Comparison of ENCODE assay signal across 34 cellular contexts in genomic region chr4:71630783-71631182, GRCh38.
"Had no signal": no experiment of that assay in that cellular context is flagged by ENCODE, and none has a peak within 500 bp of the region (broad histone marks: within the 10 kb centered on the region; RNA-seq: fewer than 3 reads in every experiment).

No MANE protein-coding gene starts in this region.

- H3K9me3 ChIP-seq: ascending aorta, MG63 had no signal

- H3K27me3 Mint-ChIP-seq: activated CD4-positive, alpha-beta T cell treated with anti-CD3 and anti-CD28 coated beads, Interleukin-2, amount 10 ng/mL, durations not matched to agents 24 days and 14 days; activated CD8-positive, alpha-beta T cell treated with anti-CD3 and anti-CD28 coated beads for 36 hours; activated naive CD8-positive, alpha-beta T cell treated with anti-CD3 and anti-CD28 coated beads for 36 hours; activated T-helper 17 cell treated with anti-CD3 and anti-CD28 coated beads, Interleukin-2, amount 50 U/mL, for 72 hours had no signal

- H3K4me3 ChIP-seq: ascending aorta, MG63, Peyer's patch had no signal

- H3K27ac Mint-ChIP-seq: activated CD4-positive, alpha-beta T cell treated with anti-CD3 and anti-CD28 coated beads, Interleukin-2, amount 10 ng/mL, durations not matched to agents 24 days and 14 days; activated CD8-positive, alpha-beta T cell treated with anti-CD3 and anti-CD28 coated beads for 36 hours; activated naive CD8-positive, alpha-beta T cell treated with anti-CD3 and anti-CD28 coated beads for 36 hours; activated T-cell treated with anti-CD3 and anti-CD28 coated beads, Interleukin-2, amount 50 U/mL, for 72 hours; activated T-helper 17 cell treated with anti-CD3 and anti-CD28 coated beads, Interleukin-2, amount 50 U/mL, for 72 hours had no signal

- H3K27me3 ChIP-seq: ascending aorta, MG63, Peyer's patch had no signal

- H3K36me3 ChIP-seq: ascending aorta, MG63, Peyer's patch had no signal

- H3K4me1 ChIP-seq: ascending aorta, Peyer's patch had no signal

- ATAC-seq: activated CD8-positive, alpha-beta T cell treated with anti-CD3 and anti-CD28 coated beads for 36 hours; activated T-cell treated with anti-CD3 and anti-CD28 coated beads, Interleukin-2, amount 50 U/mL, for 72 hours; activated T-helper 17 cell treated with anti-CD3 and anti-CD28 coated beads, Interleukin-2, amount 50 U/mL, for 72 hours; Right ventricle myocardium inferior; SK-N-SH treated with all-trans-retinoic acid at 6 μM for 48 hours had no signal

- H3K4me1 Mint-ChIP-seq: activated CD4-positive, alpha-beta T cell treated with anti-CD3 and anti-CD28 coated beads, Interleukin-2, amount 10 ng/mL, durations not matched to agents 24 days and 14 days; activated T-helper 17 cell treated with anti-CD3 and anti-CD28 coated beads, Interleukin-2, amount 50 U/mL, for 72 hours had no signal

- H3K27ac ChIP-seq: ascending aorta, Peyer's patch had no signal

- H3K4me3 Mint-ChIP-seq: activated CD4-positive, alpha-beta T cell treated with anti-CD3 and anti-CD28 coated beads, Interleukin-2, amount 10 ng/mL, durations not matched to agents 24 days and 14 days; activated CD8-positive, alpha-beta T cell treated with anti-CD3 and anti-CD28 coated beads for 36 hours; activated naive CD8-positive, alpha-beta T cell treated with anti-CD3 and anti-CD28 coated beads for 36 hours; activated T-cell treated with anti-CD3 and anti-CD28 coated beads, Interleukin-2, amount 50 U/mL, for 72 hours; activated T-helper 17 cell treated with anti-CD3 and anti-CD28 coated beads, Interleukin-2, amount 50 U/mL, for 72 hours had no signal

- H3K36me3 Mint-ChIP-seq: activated naive CD8-positive, alpha-beta T cell treated with anti-CD3 and anti-CD28 coated beads for 36 hours had no signal

- DNase-seq: activated CD4-positive, alpha-beta T cell treated with anti-CD3 and anti-CD28 coated beads, Interleukin-2, amount 10 ng/mL, durations not matched to agents 24 days and 14 days; activated CD4-positive, alpha-beta T cell treated with anti-CD3 and anti-CD28 coated beads, Interleukin-2, amount 50 U/mL, for 4 hours; activated CD8-positive, alpha-beta T cell treated with anti-CD3 and anti-CD28 coated beads for 36 hours; activated effector memory CD4-positive, alpha-beta T cell treated with anti-CD3 and anti-CD28 coated beads, Interleukin-2, amount 50 U/mL, for 16 hours; activated naive CD4-positive, alpha-beta T cell; activated naive CD4-positive, alpha-beta T cell treated with anti-CD3 and anti-CD28 coated beads, Interleukin-2, amount 50 U/mL, for 16 hours; activated naive CD8-positive, alpha-beta T cell treated with anti-CD3 and anti-CD28 coated beads for 36 hours; activated T-cell treated with anti-CD3 and anti-CD28 coated beads, Interleukin-2, amount 50 U/mL, for 1 hour; activated T-cell treated with anti-CD3 and anti-CD28 coated beads, Interleukin-2, amount 50 U/mL, for 72 hours; amniotic stem cell; caudate nucleus; cerebellar nuclear complex; Karpas-422; KBM-7; MG63; NCI-H1048; NCI-H1105 treated with DMSO at 0.1 percent for 48 hours; NCI-H1436; NCI-H1694; NCI-H1930; NCI-H2081 treated with DMSO at 0.1 percent for 48 hours; NCI-H345; NCI-H524 treated with DMSO at 0.1 percent for 48 hours; Peyer's patch; RPMI8226; SIG-M5; SW 1271; T-helper 1 cell; T-helper 2 cell; T-helper 9 cell had no signal
